ENCODE assay signal across 27 cellular contexts in genomic region chr18:52812834-52813233, GRCh38.
"Had no signal": no experiment of that assay in that cellular context is flagged by ENCODE, and none has a peak within 500 bp of the region (broad histone marks: within the 10 kb centered on the region; RNA-seq: fewer than 3 reads in every experiment).

No MANE protein-coding gene starts in this region.

- H3K36me3 ChIP-seq: stomach, suprapubic skin, thoracic aorta, thyroid gland, tibial artery, tibial nerve, transverse colon, upper lobe of left lung, upper lobe of right lung, uterus, vagina had no signal

- DNase-seq: stimulated activated CD4-positive, alpha-beta T cell treated with anti-CD3 and anti-CD28 coated beads, Interleukin-2, amount 100 ng/mL, for 48 hours; stimulated activated CD4-positive, alpha-beta T cell treated with anti-CD3 and anti-CD28 coated beads, Interleukin-4, amount 100 ng/mL, for 1 hour; stimulated activated CD4-positive, alpha-beta T cell treated with anti-CD3 and anti-CD28 coated beads, Interleukin-4, amount 100 ng/mL, for 24 hours; stimulated activated CD4-positive, alpha-beta T cell treated with anti-CD3 and anti-CD28 coated beads, Interleukin-4, amount 100 ng/mL, for 4 hours; stimulated activated CD8-positive, alpha-beta memory T cell treated with anti-CD3 and anti-CD28 coated beads, Interleukin-4, amount 100 ng/mL, for 48 hours; stimulated activated naive B cell treated with anti-CD40 and anti-IgM and Interleukin-4, amounts not matched to agents 10 μg/mL and 1 μg/mL and 100 μg/mL, for 72 hours; stimulated activated naive CD4-positive, alpha-beta T cell; stimulated activated naive CD4-positive, alpha-beta T cell treated with Interleukin-2 at 50 U/mL for 16 hours; stimulated activated naive CD8-positive, alpha-beta T cell treated with anti-CD3 and anti-CD28 coated beads, Interleukin-15, amount 100 ng/mL, for 72 hours; stimulated activated naive CD8-positive, alpha-beta T cell treated with anti-CD3 and anti-CD28 coated beads, Interleukin-15, Interleukin-2, amounts not matched to agents 100 U/mL and 50 U/mL, for 24 hours; stomach; substantia nigra; testis; thyroid gland; tibial artery; transverse colon; trophoblast cell; upper lobe of left lung; upper lobe of right lung; uterus had no signal

- H3K4me1 ChIP-seq: stomach, suprapubic skin, testis, thyroid gland, tibial artery, tibial nerve, transverse colon, upper lobe of left lung, upper lobe of right lung, uterus, vagina had no signal

- H3K27me3 ChIP-seq: stomach, suprapubic skin, testis, thyroid gland, tibial artery, tibial nerve, transverse colon, upper lobe of left lung, upper lobe of right lung, uterus, vagina had no signal

- H3K9me3 ChIP-seq: stomach, testis, thoracic aorta, thyroid gland, tibial artery, tibial nerve, transverse colon, upper lobe of left lung, upper lobe of right lung, uterus, vagina had no signal

- H3K4me3 ChIP-seq: stomach, suprapubic skin, testis, thoracic aorta, thyroid gland, tibial artery, tibial nerve, transverse colon, upper lobe of left lung, upper lobe of right lung, uterus, vagina had no signal

- H3K27ac ChIP-seq: stomach, suprapubic skin, testis, thoracic aorta, thyroid gland, tibial artery, tibial nerve, transverse colon, upper lobe of left lung, upper lobe of right lung, uterus, vagina had no signal

- ATAC-seq: stimulated activated effector memory CD8-positive, alpha-beta T cell treated with anti-CD3 and anti-CD28 coated beads, Interleukin-12 subunit alpha, Interleukin-12 subunit beta, amount 100 ng/mL, for 72 hours; stimulated activated memory B cell treated with anti-CD40 and anti-IgM and Interleukin-4, amounts not matched to agents 10 μg/mL and 1 μg/mL and 100 μg/mL, for 72 hours; stimulated activated naive B cell treated with anti-CD40 and anti-IgM and Interleukin-4, amounts not matched to agents 10 μg/mL and 1 μg/mL and 100 μg/mL, for 72 hours; stimulated activated naive CD8-positive, alpha-beta T cell treated with anti-CD3 and anti-CD28 coated beads, Interleukin-15, amount 100 ng/mL, for 72 hours; stimulated activated naive CD8-positive, alpha-beta T cell treated with anti-CD3 and anti-CD28 coated beads, Interleukin-15, Interleukin-2, amounts not matched to agents 100 U/mL and 50 U/mL, for 24 hours; upper lobe of right lung had no signal

- FAIRE-seq: urothelium cell line had no signal
